Comparison of ENCODE assay signal across 2 cellular contexts in genomic region chr12:53373554-53374121, GRCh38.
TF ChIP-seq lines count a peak whose summit lies in the region.

No MANE protein-coding gene starts in this region.

TF ChIP-seq in A549, 52 proteins besides CTCF, POLR2A, EP300 and RAD21:
- 0 out of 4 replicates have a peak, but pooled peaks of 1 of the 2 experiments have one; percentile 50 for TF ChIP-seq CEBPB (IDR thresholded peaks at IDR 0.05)

TF ChIP-seq in HEK293, 187 proteins besides CTCF, POLR2A, EP300 and RAD21:
- TF ChIP-seq PRDM10 (tag by site-specific recombination; IDR thresholded peaks at IDR 0.05), result 0 out of 2 replicates have a peak, but pooled peaks have one; percentile 17
TF ChIP-seq in HEK293: peak in this region for 1; not testable (repeated sequence) for 186.
